Comparison of ENCODE assay signal across 24 cellular contexts in the genomic region with DNA sequence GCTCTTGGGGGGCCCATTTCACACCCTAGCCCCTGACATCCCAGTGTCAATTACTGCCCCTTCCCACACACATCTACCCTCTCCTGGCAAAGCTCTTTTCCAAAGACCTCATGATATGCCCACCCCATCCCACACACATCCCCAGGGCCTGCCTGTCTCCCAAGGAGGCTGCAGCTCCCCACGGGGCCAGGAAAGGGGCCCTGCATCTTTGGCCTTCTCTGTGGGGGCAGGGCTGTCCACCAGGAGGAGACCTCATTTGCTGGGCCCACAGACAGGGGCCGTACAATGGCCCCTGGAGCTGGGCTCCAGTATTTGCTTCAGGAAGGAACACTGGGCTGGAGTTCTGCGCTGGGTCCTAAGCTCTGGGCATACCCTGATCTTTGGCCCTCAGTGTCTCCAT.
DNase-seq lines count a peak whose midpoint lies in the region; ATAC-seq and TF ChIP-seq lines count a peak whose summit lies in the region.
"Had no signal": no experiment of that assay in that cellular context is flagged by ENCODE, and none has a peak within 500 bp of the region (broad histone marks: within the 10 kb centered on the region; RNA-seq: fewer than 3 reads in every experiment).

No MANE protein-coding gene starts in this region.

- H3K27me3 Mint-ChIP-seq in activated T-cell treated with anti-CD3 and anti-CD28 coated beads, Interleukin-2, amount 50 U/mL, for 24 hours: no peaks in the 10 kb centered on the region
- no peaks in the 10 kb centered on the region for H3K27me3 Mint-ChIP-seq in activated T-cell treated with anti-CD3 and anti-CD28 coated beads, Interleukin-2, amount 50 U/mL, for 4 hours (ENCODE audit: low read depth)
- H3K27me3 Mint-ChIP-seq in CD4-positive, alpha-beta memory T cell: no peaks in the 10 kb centered on the region
- H3K27me3 Mint-ChIP-seq in activated naive CD8-positive, alpha-beta T cell: no peaks in the 10 kb centered on the region
- H3K27me3 Mint-ChIP-seq in naive thymus-derived CD8-positive, alpha-beta T cell: no peaks in the 10 kb centered on the region
- peaks cover 3% of the 10 kb centered on the region for H3K27me3 Mint-ChIP-seq in endodermal cell (ENCODE audit: insufficient read depth)

- peaks cover 9% of the 10 kb centered on the region for H3K36me3 Mint-ChIP-seq in activated T-cell treated with anti-CD3 and anti-CD28 coated beads, Interleukin-2, amount 50 U/mL, for 24 hours (ENCODE audit: low read depth)
- H3K36me3 Mint-ChIP-seq in activated T-cell treated with anti-CD3 and anti-CD28 coated beads, Interleukin-2, amount 50 U/mL, for 4 hours (ENCODE audit: insufficient read depth): peaks cover 4% of the 10 kb centered on the region
- H3K36me3 Mint-ChIP-seq in CD4-positive, alpha-beta memory T cell: peaks cover 0 to 6% of the 10 kb centered on the region in 2 donors
- H3K36me3 Mint-ChIP-seq in activated naive CD8-positive, alpha-beta T cell: peaks cover 8% of the 10 kb centered on the region
- no peaks in the 10 kb centered on the region for H3K36me3 Mint-ChIP-seq in naive thymus-derived CD8-positive, alpha-beta T cell
- H3K36me3 Mint-ChIP-seq in endodermal cell (ENCODE audit: low read depth): no peaks in the 10 kb centered on the region
- H3K36me3 Mint-ChIP-seq: type B pancreatic cell had no signal

- H3K27ac Mint-ChIP-seq in activated T-cell treated with anti-CD3 and anti-CD28 coated beads, Interleukin-2, amount 50 U/mL, for 24 hours: peak overlapping the region; percentile 80
- peak overlapping the region in 4 of 7 donors; percentile 64 to 82 (median 80) for H3K27ac Mint-ChIP-seq in CD4-positive, alpha-beta memory T cell
- H3K27ac Mint-ChIP-seq in activated naive CD8-positive, alpha-beta T cell: peak overlapping the region; percentile 97
- H3K27ac Mint-ChIP-seq in naive thymus-derived CD8-positive, alpha-beta T cell: peak overlapping the region; percentile 92 to 100 (median 96)
- H3K27ac Mint-ChIP-seq in endodermal cell: no peak overlapping the region
- H3K27ac Mint-ChIP-seq: type B pancreatic cell had no signal

- no peak for ATAC-seq in activated T-cell treated with anti-CD3 and anti-CD28 coated beads, Interleukin-2, amount 50 U/mL, for 4 hours
- no peak for ATAC-seq in naive thymus-derived CD8-positive, alpha-beta T cell
- ATAC-seq in HG03045 (IDR thresholded peaks at IDR 0.05; ENCODE audit: unreplicated experiment) (no peak), HG02870 (IDR thresholded peaks at IDR 0.05; ENCODE audit: unreplicated experiment) (no peak)

- H3K4me3 ChIP-seq in CD4-positive, alpha-beta memory T cell (ENCODE audit: low read length in 2 of 2): no peak overlapping the region
- no peak overlapping the region for H3K4me3 ChIP-seq in endodermal cell (ENCODE audit: low read length)
- H3K4me3 ChIP-seq: adrenal gland, coronary artery, GM23248, MG63, PC-9 had no signal

- no peak for DNase-seq in activated T-cell treated with anti-CD3 and anti-CD28 coated beads, Interleukin-2, amount 50 U/mL, for 24 hours
- no peak for DNase-seq in activated T-cell treated with anti-CD3 and anti-CD28 coated beads, Interleukin-2, amount 50 U/mL, for 4 hours
- DNase-seq in CD4-positive, alpha-beta memory T cell: no peak
- no peak for DNase-seq in naive thymus-derived CD8-positive, alpha-beta T cell
- no peak for DNase-seq in endodermal cell
- DNase-seq: activated CD4-positive, alpha-beta T cell treated with anti-CD3 and anti-CD28 coated beads for 1 hour; adrenal gland; C1 segment of cervical spinal cord; GM23248; mammary epithelial cell; MG63; NCI-H1417; NCI-H2107; NCI-H510A; occipital lobe; PC-9; SIG-M5; small intestine; stimulated activated CD4-positive, alpha-beta T cell treated with anti-CD3 and anti-CD28 coated beads, Interleukin-2, amount 100 ng/mL, for 48 hours had no signal

- intact Hi-C loops in CD4-positive, alpha-beta memory T cell (cut with micrococcal nuclease): no loop called here

- H3K4me1 Mint-ChIP-seq in activated T-cell treated with anti-CD3 and anti-CD28 coated beads, Interleukin-2, amount 50 U/mL, for 24 hours (ENCODE audit: low read depth): peaks cover 95% of the 10 kb centered on the region
- H3K4me1 Mint-ChIP-seq in activated T-cell treated with anti-CD3 and anti-CD28 coated beads, Interleukin-2, amount 50 U/mL, for 4 hours (ENCODE audit: low read depth): peaks cover 80% of the 10 kb centered on the region
- peaks cover 43 to 92% (median 62%) of the 10 kb centered on the region in 4 donors for H3K4me1 Mint-ChIP-seq in CD4-positive, alpha-beta memory T cell
- H3K4me1 Mint-ChIP-seq in activated naive CD8-positive, alpha-beta T cell (ENCODE audit: low read depth): peaks cover 97% of the 10 kb centered on the region
- H3K4me1 Mint-ChIP-seq in naive thymus-derived CD8-positive, alpha-beta T cell: peaks cover 53 to 98% (median 96%) of the 10 kb centered on the region in 4 donors
- peaks cover 17% of the 10 kb centered on the region for H3K4me1 Mint-ChIP-seq in endodermal cell

- no peak for TF ChIP-seq CTCF in endodermal cell (conservative IDR thresholded peaks at IDR 0.05)

- CTCF ChIA-PET in CD4-positive, alpha-beta memory T cell (lab: Charles Lee; ENCODE audit: partially characterized antibody): interaction anchor here (1.1 to 4.9 kb wide), 8 partner anchors 9 to 64 kb away, joined by 3 to 28 read pairs (median 4); partner anchors contain the start of gene RUNX3

- 90 to 100% methylated on average over 2 to 3 of the region's 3 CpGs for WGBS in endodermal cell (ENCODE audit: insufficient coverage in 1 of 2, insufficient read length in 1 of 2), 2 experiments

- peaks cover 63% of the 10 kb centered on the region for H3K4me1 ChIP-seq in CD4-positive, alpha-beta memory T cell (ENCODE audit: insufficient read depth, low read length)
- H3K4me1 ChIP-seq in endodermal cell (ENCODE audit: control insufficient read depth, insufficient read depth, low read length): no peaks in the 10 kb centered on the region
- H3K4me1 ChIP-seq: adrenal gland had no signal

- POLR2A ChIA-PET in CD4-positive, alpha-beta memory T cell (lab: Charles Lee; ENCODE audit: partially characterized antibody): interaction anchor here (1.0 to 10.6 kb wide), 8 partner anchors 10 to 68 kb away, joined by 3 to 88 read pairs (median 6); partner anchors contain the start of gene RUNX3
- POLR2A ChIA-PET in naive thymus-derived CD8-positive, alpha-beta T cell (lab: Charles Lee): interaction anchor here (1.1 to 11.4 kb wide), 10 partner anchors 10 to 66 kb away, joined by 3 to 139 read pairs (median 12); partner anchors contain the start of gene RUNX3

- H3K36me3 ChIP-seq in CD4-positive, alpha-beta memory T cell (ENCODE audit: insufficient read depth, low read length): no peaks in the 10 kb centered on the region
- no peaks in the 10 kb centered on the region for H3K36me3 ChIP-seq in endodermal cell (ENCODE audit: control insufficient read depth, insufficient read depth, low read length)
- H3K36me3 ChIP-seq: adrenal gland, MG63 had no signal

- peaks cover 9% of the 10 kb centered on the region for H3K9me3 Mint-ChIP-seq in activated T-cell treated with anti-CD3 and anti-CD28 coated beads, Interleukin-2, amount 50 U/mL, for 24 hours
- H3K9me3 Mint-ChIP-seq in activated T-cell treated with anti-CD3 and anti-CD28 coated beads, Interleukin-2, amount 50 U/mL, for 4 hours: peaks cover 9% of the 10 kb centered on the region
- H3K9me3 Mint-ChIP-seq in CD4-positive, alpha-beta memory T cell: peaks cover 0 to under 1% (median 0%) of the 10 kb centered on the region in 8 donors
- peaks cover 8% of the 10 kb centered on the region for H3K9me3 Mint-ChIP-seq in activated naive CD8-positive, alpha-beta T cell (ENCODE audit: low read depth)
- peaks cover 0 to 11% (median 0%) of the 10 kb centered on the region in 9 donors for H3K9me3 Mint-ChIP-seq in naive thymus-derived CD8-positive, alpha-beta T cell
- peaks cover 2% of the 10 kb centered on the region for H3K9me3 Mint-ChIP-seq in endodermal cell
- H3K9me3 Mint-ChIP-seq: type B pancreatic cell had no signal

- H3K27ac ChIP-seq in CD4-positive, alpha-beta memory T cell (ENCODE audit: low read depth, low read length): no peak overlapping the region
- no peak overlapping the region for H3K27ac ChIP-seq in endodermal cell (ENCODE audit: low read depth, low read length)
- H3K27ac ChIP-seq: adrenal gland, coronary artery, GM23248, PC-9 had no signal

- H3K27me3 ChIP-seq in CD4-positive, alpha-beta memory T cell (ENCODE audit: insufficient read depth, low read length): no peaks in the 10 kb centered on the region
- H3K27me3 ChIP-seq in endodermal cell (ENCODE audit: control insufficient read depth, insufficient read depth, low read length, poor library complexity, severe bottlenecking): no peaks in the 10 kb centered on the region
- H3K27me3 ChIP-seq: adrenal gland, MG63 had no signal

- H3K9me3 ChIP-seq in CD4-positive, alpha-beta memory T cell (ENCODE audit: control insufficient read depth in 1 of 2, low read length in 2 of 2): no peaks in the 10 kb centered on the region
- H3K9me3 ChIP-seq in endodermal cell (ENCODE audit: control insufficient read depth, low read length): no peaks in the 10 kb centered on the region
- H3K9me3 ChIP-seq: adrenal gland, MG63 had no signal

- H3K4me3 Mint-ChIP-seq in activated T-cell treated with anti-CD3 and anti-CD28 coated beads, Interleukin-2, amount 50 U/mL, for 24 hours: no peak overlapping the region
- H3K4me3 Mint-ChIP-seq in activated T-cell treated with anti-CD3 and anti-CD28 coated beads, Interleukin-2, amount 50 U/mL, for 4 hours: no peak overlapping the region
- peak overlapping the region in 1 of 8 donors; percentile 20 for H3K4me3 Mint-ChIP-seq in CD4-positive, alpha-beta memory T cell
- peak overlapping the region; percentile 20 for H3K4me3 Mint-ChIP-seq in activated naive CD8-positive, alpha-beta T cell
- peak overlapping the region in 8 of 10 donors; percentile 33 to 81 (median 73) for H3K4me3 Mint-ChIP-seq in naive thymus-derived CD8-positive, alpha-beta T cell
- H3K4me3 Mint-ChIP-seq in endodermal cell: no peak overlapping the region
- H3K4me3 Mint-ChIP-seq: type B pancreatic cell had no signal

- no peak overlapping the region for H3K9ac ChIP-seq in endodermal cell (ENCODE audit: extremely low read depth, low read length, poor library complexity, severe bottlenecking)
- H3K9ac ChIP-seq: GM23248 had no signal

Comparison
In these comparisons a context has a peak if more than half of its experiments do, and no peak if none do; other contexts are left out.
1. H3K4me3 Mint-ChIP-seq: peak in activated naive CD8-positive, alpha-beta T cell (single experiment) and naive thymus-derived CD8-positive, alpha-beta T cell (8 of 10); none in activated T-cell treated with anti-CD3 and anti-CD28 coated beads, Interleukin-2, amount 50 U/mL, for 24 hours (single experiment), activated T-cell treated with anti-CD3 and anti-CD28 coated beads, Interleukin-2, amount 50 U/mL, for 4 hours (single experiment) and endodermal cell (single experiment).